In the genomic region with DNA sequence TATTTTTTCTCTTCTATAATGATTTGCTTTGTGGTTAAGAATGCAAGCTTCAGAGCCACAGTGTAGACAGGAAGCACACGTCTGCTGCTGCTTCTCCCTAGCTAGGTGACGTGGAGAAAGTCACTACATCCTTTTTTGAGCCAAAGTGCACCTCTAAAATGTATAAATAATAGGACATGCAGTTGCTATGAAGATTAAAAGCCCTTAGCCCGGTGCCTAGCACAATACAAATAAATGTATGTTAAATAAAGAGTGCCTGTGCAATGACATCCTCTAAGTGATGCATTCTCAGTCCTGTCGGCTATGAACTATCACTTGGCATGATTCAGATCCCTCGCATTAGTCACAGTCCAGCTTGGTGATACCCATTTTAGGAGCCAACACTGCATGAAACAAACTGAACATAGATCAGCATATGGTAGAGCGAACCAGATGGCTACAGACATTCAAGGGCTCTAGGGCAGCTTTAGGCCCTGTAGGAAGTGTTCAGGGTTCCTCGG, we compare ENCODE assay signal across 7 cellular contexts. TPM values are rescaled to one million over a fixed set of nuclear protein-coding genes. Genes with fewer than 3 reads are reported as not detected.
DNase-seq lines count a peak whose midpoint lies in the region; ATAC-seq and FAIRE-seq lines count a peak whose summit lies in the region.

No MANE protein-coding gene starts in this region.

- intact Hi-C loops in activated CD4-positive, alpha-beta memory T cell treated with anti-CD3 and anti-CD28 coated beads for 36 hours (cut with micrococcal nuclease) = loop anchor here (1.0 to 10.0 kb wide), 5 partner anchors 10 to 1449 kb away; a partner anchor contains a TSS

- DNase-seq in GM19239 (ENCODE audit: insufficient read length, low spot score) = no peak
- DNase-seq in activated CD4-positive, alpha-beta memory T cell treated with anti-CD3 and anti-CD28 coated beads for 36 hours = peak; percentile 63
- DNase-seq in foreskin melanocyte = peak; percentile 96
- DNase-seq in NCI-H69 (lab: John Stamatoyannopoulos, UW) = no peak
- DNase-seq in 8988T = no peak
- no peak for DNase-seq in occipital lobe (lab: John Stamatoyannopoulos, UW)

- peak overlapping the region; percentile 84 for H3K27ac Mint-ChIP-seq in activated CD4-positive, alpha-beta memory T cell treated with anti-CD3 and anti-CD28 coated beads for 36 hours

- no peaks in the 10 kb centered on the region for H3K9me3 Mint-ChIP-seq in activated CD4-positive, alpha-beta memory T cell treated with anti-CD3 and anti-CD28 coated beads for 36 hours

- CTCF ChIA-PET in activated CD4-positive, alpha-beta memory T cell treated with anti-CD3 and anti-CD28 coated beads for 36 hours (lab: Charles Lee) = interaction anchor here (0.6 to 3.2 kb wide), 4 partner anchors 9 to 51 kb away, joined by 3 to 29 read pairs (median 6); a partner anchor contains a TSS

- H3K27me3 Mint-ChIP-seq in activated CD4-positive, alpha-beta memory T cell treated with anti-CD3 and anti-CD28 coated beads for 36 hours = no peaks in the 10 kb centered on the region

- peak; percentile 55 for ATAC-seq in HG03196 (IDR thresholded peaks at IDR 0.05; ENCODE audit: unreplicated experiment)

- POLR2A ChIA-PET in activated CD4-positive, alpha-beta memory T cell treated with anti-CD3 and anti-CD28 coated beads for 36 hours (lab: Charles Lee) = interaction anchor here (0.9 to 4.1 kb wide), 3 partner anchors 10 to 26 kb away, joined by 6 to 34 read pairs (median 12); a partner anchor contains a TSS

- H3K36me3 Mint-ChIP-seq in activated CD4-positive, alpha-beta memory T cell treated with anti-CD3 and anti-CD28 coated beads for 36 hours = no peaks in the 10 kb centered on the region

- peak overlapping the region; percentile 31 for H3K4me3 Mint-ChIP-seq in activated CD4-positive, alpha-beta memory T cell treated with anti-CD3 and anti-CD28 coated beads for 36 hours

- FAIRE-seq in GM19239 (lab: Jason Lieb, UNC) = peak; percentile 69

- peaks cover 50% of the 10 kb centered on the region for H3K4me1 Mint-ChIP-seq in activated CD4-positive, alpha-beta memory T cell treated with anti-CD3 and anti-CD28 coated beads for 36 hours (ENCODE audit: low read depth)

RNA-seq across cellular contexts. Expression of a gene that starts 4.8 kb away (rescaled TPM):
- total RNA-seq in activated CD4-positive, alpha-beta memory T cell treated with anti-CD3 and anti-CD28 coated beads for 36 hours = 1 to 10 TPM; 5.0 to 5.8 TPM
- total RNA-seq in occipital lobe = 39.3 TPM

RNA-seq across cellular contexts. Expression of a gene that starts 21.8 kb away (rescaled TPM):
- total RNA-seq in activated CD4-positive, alpha-beta memory T cell treated with anti-CD3 and anti-CD28 coated beads for 36 hours = 100 to 1,000 TPM; 515 to 525 TPM
- total RNA-seq in occipital lobe = 289 TPM

Comparison
In these comparisons a context has a peak if more than half of its experiments do, and no peak if none do; other contexts are left out.
1. DNase-seq: peak in activated CD4-positive, alpha-beta memory T cell treated with anti-CD3 and anti-CD28 coated beads for 36 hours (single experiment) and foreskin melanocyte (single experiment); none in GM19239 (single experiment), NCI-H69 (single experiment), 8988T (single experiment) and occipital lobe (single experiment).